30 cellular contexts compared by ENCODE assay signal in the genomic region with DNA sequence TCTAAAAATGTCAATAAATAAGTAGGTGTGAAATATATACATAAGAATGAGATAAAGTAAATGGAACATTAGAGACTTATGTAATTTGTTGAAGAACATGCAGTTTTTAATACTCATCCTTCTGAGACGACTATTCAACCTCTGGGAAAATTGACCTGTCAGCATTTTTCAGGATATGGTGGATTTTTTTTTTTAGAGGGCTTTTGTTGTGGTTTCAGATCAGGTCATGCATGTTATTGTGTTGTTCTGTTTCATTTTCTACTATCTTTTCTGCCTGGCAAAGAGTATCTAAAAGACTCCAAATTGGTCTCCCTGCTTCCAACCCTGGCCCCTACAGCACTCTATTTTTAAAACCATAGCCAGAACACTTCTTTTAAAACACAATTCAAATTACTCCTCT.
"Had no signal": no experiment of that assay in that cellular context is flagged by ENCODE, and none has a peak within 500 bp of the region (broad histone marks: within the 10 kb centered on the region; RNA-seq: fewer than 3 reads in every experiment).

No MANE protein-coding gene starts in this region.

- H3K27ac ChIP-seq: brain microvascular endothelial cell, Peyer's patch, SJSA1 had no signal

- H3K9me3 Mint-ChIP-seq: activated naive CD8-positive, alpha-beta T cell treated with anti-CD3 and anti-CD28 coated beads for 36 hours; T-helper 1 cell treated with Interleukin-12 subunit alpha and Interleukin-12 subunit beta and Interleukin-4 antibody, amounts not matched to agents 30 μg/mL and 1 μg/mL, for 36 hours had no signal

- H3K36me3 ChIP-seq: brain microvascular endothelial cell, Peyer's patch, SJSA1 had no signal

- H3K27ac Mint-ChIP-seq: activated CD4-positive, alpha-beta T cell treated with anti-CD3 and anti-CD28 coated beads, Interleukin-2, amount 10 ng/mL, durations not matched to agents 7 days and 5 days; activated naive CD8-positive, alpha-beta T cell treated with anti-CD3 and anti-CD28 coated beads for 36 hours; activated T-helper 1 cell treated with anti-CD3 and anti-CD28 coated beads, Interleukin-12 subunit alpha, Interleukin-12 subunit beta, Interleukin-2, Interleukin-4 antibody, amounts not matched to agents 30 ng/mL and 10 ng/mL and 1 ng/mL, durations not matched to agents 14 hours and 24 hours and 36 hours; T-helper 1 cell treated with Interleukin-12 subunit alpha and Interleukin-12 subunit beta and Interleukin-4 antibody, amounts not matched to agents 30 μg/mL and 1 μg/mL, for 36 hours; T-helper 2 cell treated with Interferon-gamma antibody and Interleukin-4, amounts not matched to agents 5 μg/mL and 100 μg/mL, for 36 hours had no signal

- H3K9me2 ChIP-seq: SK-N-SH had no signal

- H3K9ac ChIP-seq: SK-N-SH had no signal

- H3K36me3 Mint-ChIP-seq: activated naive CD8-positive, alpha-beta T cell treated with anti-CD3 and anti-CD28 coated beads for 36 hours had no signal

- H3K4me3 Mint-ChIP-seq: activated CD4-positive, alpha-beta T cell treated with anti-CD3 and anti-CD28 coated beads, Interleukin-2, amount 10 ng/mL, durations not matched to agents 7 days and 5 days; activated naive CD8-positive, alpha-beta T cell treated with anti-CD3 and anti-CD28 coated beads for 36 hours; activated T-cell treated with anti-CD3 and anti-CD28 coated beads, Interleukin-2, amount 50 U/mL, for 4 hours; activated T-helper 1 cell treated with anti-CD3 and anti-CD28 coated beads, Interleukin-12 subunit alpha, Interleukin-12 subunit beta, Interleukin-2, Interleukin-4 antibody, amounts not matched to agents 30 ng/mL and 10 ng/mL and 1 ng/mL, durations not matched to agents 14 hours and 24 hours and 36 hours; T-helper 1 cell treated with Interleukin-12 subunit alpha and Interleukin-12 subunit beta and Interleukin-4 antibody, amounts not matched to agents 30 μg/mL and 1 μg/mL, for 36 hours; T-helper 2 cell treated with Interferon-gamma antibody and Interleukin-4, amounts not matched to agents 5 μg/mL and 100 μg/mL, for 36 hours had no signal

- ATAC-seq: activated T-cell treated with anti-CD3 and anti-CD28 coated beads, Interleukin-2, amount 50 U/mL, for 4 hours; PC-3 had no signal

- H3K4me2 ChIP-seq: SK-N-SH had no signal

- H3K27me3 Mint-ChIP-seq: activated CD4-positive, alpha-beta T cell treated with anti-CD3 and anti-CD28 coated beads, Interleukin-2, amount 10 ng/mL, durations not matched to agents 7 days and 5 days; activated naive CD8-positive, alpha-beta T cell treated with anti-CD3 and anti-CD28 coated beads for 36 hours had no signal

- H3K27me3 ChIP-seq: brain microvascular endothelial cell, Peyer's patch, SJSA1 had no signal

- H3K4me3 ChIP-seq: Peyer's patch, SJSA1 had no signal

- H3K4me1 Mint-ChIP-seq: activated CD4-positive, alpha-beta T cell treated with anti-CD3 and anti-CD28 coated beads, Interleukin-2, amount 10 ng/mL, durations not matched to agents 7 days and 5 days; activated naive CD8-positive, alpha-beta T cell treated with anti-CD3 and anti-CD28 coated beads for 36 hours had no signal

- H3K4me1 ChIP-seq: Peyer's patch, SJSA1 had no signal

- H3K9me3 ChIP-seq: Peyer's patch, SJSA1, SK-N-SH had no signal

- DNase-seq: activated CD4-positive, alpha-beta T cell treated with anti-CD3 and anti-CD28 coated beads, Interleukin-2, amount 10 ng/mL, durations not matched to agents 7 days and 5 days; activated CD4-positive, alpha-beta T cell treated with anti-CD3 and anti-CD28 coated beads, Interleukin-2, amount 50 U/mL, for 48 hours; activated CD8-positive, alpha-beta memory T cell treated with anti-CD3 and anti-CD28 coated beads, Interleukin-2, amount 50 U/mL, for 4 hours; activated naive CD4-positive, alpha-beta T cell treated with anti-CD3 and anti-CD28 coated beads, Interleukin-2, amount 50 U/mL, for 16 hours; activated naive CD8-positive, alpha-beta T cell treated with anti-CD3 and anti-CD28 coated beads for 36 hours; activated T-cell treated with anti-CD3 and anti-CD28 coated beads for 4 hours; activated T-cell treated with anti-CD3 and anti-CD28 coated beads, Interleukin-2, amount 50 U/mL, for 4 hours; amniotic stem cell; aorta; brain microvascular endothelial cell; central memory CD4-positive, alpha-beta T cell; NCI-H1105; NCI-H1417 treated with DMSO at 0.1 percent for 48 hours; NCI-H187 treated with DMSO at 0.1 percent for 48 hours; NCI-H2081; NCI-H2171 treated with DMSO at 0.1 percent for 48 hours; NCI-H226; NCI-H446 treated with DMSO at 0.1 percent for 48 hours; NCI-H524; NCI-H69; NCI-H82; PC-3; Peyer's patch; RPMI8226; SHP77 treated with DMSO at 0.1 percent for 48 hours; SK-N-SH had no signal
